In the genomic region with DNA sequence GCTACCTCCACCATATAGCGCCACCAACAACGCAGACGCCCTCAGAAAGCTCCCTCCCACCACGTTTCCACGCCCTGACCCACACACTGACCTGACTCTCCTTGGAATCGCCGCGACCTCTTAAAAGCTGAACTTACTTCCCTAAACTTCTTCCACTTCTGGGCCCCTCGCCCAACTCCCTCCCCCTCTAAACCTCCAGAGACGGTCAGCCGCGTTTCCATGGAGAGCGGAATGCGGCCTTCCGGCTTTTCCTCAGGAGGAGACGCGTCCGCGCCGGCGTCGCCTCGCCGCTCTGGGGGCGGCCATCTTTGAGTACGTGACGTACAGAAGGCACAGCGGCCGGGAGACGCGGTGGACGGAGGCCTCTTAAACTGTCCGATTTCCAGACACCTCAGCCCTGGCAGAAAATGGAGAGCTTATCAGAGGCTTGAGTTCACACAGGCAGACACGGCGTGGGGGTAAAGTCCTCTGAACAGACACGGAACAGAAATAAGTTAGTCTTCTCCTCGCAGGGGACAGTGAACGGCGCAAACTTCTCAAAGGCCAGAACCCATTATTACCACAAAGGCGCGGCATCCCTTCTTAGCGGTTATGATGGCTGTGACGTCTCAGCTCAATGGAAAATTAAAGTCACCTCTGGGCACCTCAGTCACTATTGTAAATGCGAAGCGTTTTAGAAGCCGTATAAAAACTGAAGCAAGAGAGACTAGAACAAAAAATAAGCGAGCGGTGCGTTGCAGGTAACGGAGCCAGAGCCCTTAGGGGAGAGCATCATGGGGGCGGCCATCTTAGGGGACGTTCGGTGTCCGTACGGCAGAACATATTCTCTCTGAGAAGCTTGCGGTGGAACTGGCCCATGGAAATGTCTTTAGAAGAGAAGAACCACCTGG, we compare ENCODE assay signal across 8 cellular contexts. TPM values are rescaled to one million over a fixed set of nuclear protein-coding genes. Genes with fewer than 3 reads are reported as not detected.
DNase-seq lines count a peak whose midpoint lies in the region; ATAC-seq and TF ChIP-seq lines count a peak whose summit lies in the region.

TSS of gene ZNF432 (minus strand) at position 235 of the 890 bp plus-strand sequence. CDS start 1,970 bp downstream, outside the sequence.

- TF ChIP-seq CTCF in colonic mucosa (IDR thresholded peaks at IDR 0.05), result no peak

- intact Hi-C loops in activated CD4-positive, alpha-beta T cell treated with anti-CD3 and anti-CD28 coated beads, Interleukin-2, amount 10 ng/mL, durations not matched to agents 24 days and 14 days (cut with micrococcal nuclease), result loop anchor here (1.0 to 2.0 kb wide), 7 partner anchors 21 to 488 kb away; partner anchors contain the start of genes ZNF350, ZNF613, ZNF614 and ZNF615
- intact Hi-C loops in colonic mucosa (cut with DNase I), result no loop called here

- H3K4me1 Mint-ChIP-seq in activated CD4-positive, alpha-beta T cell treated with anti-CD3 and anti-CD28 coated beads, Interleukin-2, amount 10 ng/mL, durations not matched to agents 24 days and 14 days, result peaks cover 21% of the 10 kb centered on the region

- peak within 1 kb of the TSS; percentile 51 for H3K4me3 ChIP-seq in colonic mucosa

- no peaks in the 10 kb centered on the region for H3K9me3 ChIP-seq in colonic mucosa

- H3K9ac ChIP-seq in colonic mucosa (ENCODE audit: low read depth in 2 of 2, low read length in 2 of 2), result peak within 1 kb of the TSS; percentile 56 to 69

- in situ Hi-C loops in GM18951 (cut with MboI; ENCODE audit: low sequenced_read_pairs, unreplicated experiment), result no loop called here

- H3K27me3 Mint-ChIP-seq in activated CD4-positive, alpha-beta T cell treated with anti-CD3 and anti-CD28 coated beads, Interleukin-2, amount 10 ng/mL, durations not matched to agents 24 days and 14 days, result no peaks in the 10 kb centered on the region

- no peaks in the 10 kb centered on the region for H3K4me1 ChIP-seq in colonic mucosa

- peak within 1 kb of the TSS; percentile 98 for H3K4me3 Mint-ChIP-seq in activated CD4-positive, alpha-beta T cell treated with anti-CD3 and anti-CD28 coated beads, Interleukin-2, amount 10 ng/mL, durations not matched to agents 24 days and 14 days

- H3K27ac ChIP-seq in colonic mucosa (peak within 1 kb of the TSS; percentile 90), layer of hippocampus (ENCODE audit: low read depth, low read length) (peak within 1 kb of the TSS; percentile 93)

- ATAC-seq in HG03175 (IDR thresholded peaks at IDR 0.05; ENCODE audit: unreplicated experiment), result peak; percentile 92

- peak; percentile 93 for DNase-seq in AG08395 (ENCODE audit: low spot score)
- DNase-seq in NCI-H446 treated with DMSO at 0.1 percent for 48 hours (lab: John Stamatoyannopoulos, UW), result peak; percentile 78
- peak; percentile 94 for DNase-seq in activated CD4-positive, alpha-beta T cell treated with anti-CD3 and anti-CD28 coated beads, Interleukin-2, amount 10 ng/mL, durations not matched to agents 24 days and 14 days
- peak; percentile 92 for DNase-seq in colonic mucosa
- peak; percentile 51 to 67 (median 60) for DNase-seq in stimulated activated CD4-positive, alpha-beta T cell treated with anti-CD3 and anti-CD28 coated beads, Interleukin-1b, Interleukin-23, amount 100 ng/mL, for 24 hours (ENCODE audit: low read depth in 4 of 4, low spot score in 1 of 4)

- H3K9me3 Mint-ChIP-seq in activated CD4-positive, alpha-beta T cell treated with anti-CD3 and anti-CD28 coated beads, Interleukin-2, amount 10 ng/mL, durations not matched to agents 24 days and 14 days, result peaks cover 48% of the 10 kb centered on the region

- H3K27ac Mint-ChIP-seq in activated CD4-positive, alpha-beta T cell treated with anti-CD3 and anti-CD28 coated beads, Interleukin-2, amount 10 ng/mL, durations not matched to agents 24 days and 14 days, result peak within 1 kb of the TSS; percentile 99

- peaks cover 7% of the 10 kb centered on the region for H3K36me3 ChIP-seq in colonic mucosa

- peaks cover 82% of the 10 kb centered on the region for H3K36me3 Mint-ChIP-seq in activated CD4-positive, alpha-beta T cell treated with anti-CD3 and anti-CD28 coated beads, Interleukin-2, amount 10 ng/mL, durations not matched to agents 24 days and 14 days (ENCODE audit: low read depth)

- peak; percentile 45 for TF ChIP-seq POLR2A in GM18951 (IDR thresholded peaks at IDR 0.05; ENCODE audit: extremely low read depth, insufficient read depth, insufficient read length)

- H3K27me3 ChIP-seq in colonic mucosa, result no peaks in the 10 kb centered on the region
- H3K27me3 ChIP-seq in layer of hippocampus (ENCODE audit: control insufficient read depth, insufficient read depth, low read length), result no peaks in the 10 kb centered on the region

RNA-seq across cellular contexts. Expression of gene ZNF432, which starts in this region (rescaled TPM):
- 10.8 and 13.8 TPM in 2 replicates for total RNA-seq in activated CD4-positive, alpha-beta T cell treated with anti-CD3 and anti-CD28 coated beads, Interleukin-2, amount 10 ng/mL, durations not matched to agents 24 days and 14 days
- 1 to 10 TPM; 7.7 to 7.8 TPM for total RNA-seq in colonic mucosa

Comparison
In these comparisons a context has a peak if more than half of its experiments do, and no peak if none do; other contexts are left out.
1. Peak in every context shown above with its lines: DNase-seq, ATAC-seq, H3K4me3 ChIP-seq and H3K27ac ChIP-seq.